Comparison of ENCODE assay signal across 15 cellular contexts in genomic region chr11:93160156-93160555, GRCh38.
"Had no signal": no experiment of that assay in that cellular context is flagged by ENCODE, and none has a peak within 500 bp of the region (broad histone marks: within the 10 kb centered on the region; RNA-seq: fewer than 3 reads in every experiment).

No MANE protein-coding gene starts in this region.

- H3K9me3 ChIP-seq: SK-N-SH had no signal

- DNase-seq: KBM-7, NCI-H1092, NCI-H1436, NCI-H187, NCI-H2029, NCI-H2081 treated with DMSO at 0.1 percent for 48 hours, NCI-H2171, NCI-H446, NCI-H510A, NCI-H524 treated with DMSO at 0.1 percent for 48 hours, NCI-H774, Right ventricle myocardium superior, RPMI8226, SIG-M5, SK-N-SH had no signal
